In genomic region chr20:50189681-50190250, GRCh38 we compare ENCODE assay signal across 8 cellular contexts. TPM values are rescaled to one million over a fixed set of nuclear protein-coding genes. Genes with fewer than 3 reads are reported as not detected.
DNase-seq lines count a peak whose midpoint lies in the region; ATAC-seq and TF ChIP-seq lines count a peak whose summit lies in the region.

No MANE protein-coding gene starts in this region.

- peak overlapping the region; percentile 79 for H3K4me2 ChIP-seq in PC-3 (ENCODE audit: low read length)

- no peaks in the 10 kb centered on the region for H3K27me3 ChIP-seq in PC-3 (ENCODE audit: low read length)
- no peaks in the 10 kb centered on the region for H3K27me3 ChIP-seq in body of pancreas
- H3K27me3 ChIP-seq in lung (ENCODE audit: control insufficient read depth, insufficient read depth), result no peaks in the 10 kb centered on the region
- H3K27me3 ChIP-seq in thymus (ENCODE audit: control insufficient read depth, insufficient read depth), result peaks cover 2% of the 10 kb centered on the region

- H3K9me3 ChIP-seq in PC-3 (ENCODE audit: low read length), result no peaks in the 10 kb centered on the region
- H3K9me3 ChIP-seq in body of pancreas, result no peaks in the 10 kb centered on the region
- no peaks in the 10 kb centered on the region for H3K9me3 ChIP-seq in lung (ENCODE audit: control insufficient read depth in 2 of 2, insufficient read depth in 1 of 2, low read length in 1 of 2)
- no peaks in the 10 kb centered on the region for H3K9me3 ChIP-seq in thymus (ENCODE audit: control insufficient read depth)

- peaks cover 26% of the 10 kb centered on the region for H4K20me1 ChIP-seq in PC-3 (ENCODE audit: low read length)

- TF ChIP-seq POLR2A in body of pancreas (IDR thresholded peaks at IDR 0.05), result no peak

- DNase-seq in DMS53 treated with DMSO at 0.1 percent for 48 hours (lab: John Stamatoyannopoulos, UW; ENCODE audit: unreplicated experiment) (peak; percentile 27), PC-3 (peak; percentile 27), body of pancreas (peak; percentile 65 to 76 (median 72)), lung (ENCODE audit: low spot score) (peak; percentile 69), GM19238 (ENCODE audit: insufficient read length, low spot score) (no peak)

- no peaks in the 10 kb centered on the region for H3K9me2 ChIP-seq in PC-3 (replicated peaks; ENCODE audit: low read length)

- peak overlapping the region; percentile 94 for H3K9ac ChIP-seq in PC-3 (ENCODE audit: low read length)

- 22 to 64% methylated on average over 3 to 29 of the region's 29 CpGs for WGBS in body of pancreas, 2 donors
- WGBS in lung, 2 donors, result 35 to 42% methylated on average over 27 to 29 of the region's 29 CpGs
- WGBS in thymus, result 53% methylated on average over 29 of the region's 29 CpGs

- POLR2A ChIA-PET in PC-3 (lab: Charles Lee; ENCODE audit: unreplicated experiment), result no interaction called here

- H2AFZ ChIP-seq in PC-3 (ENCODE audit: low read length), result peak overlapping the region; percentile 65

- H3K36me3 ChIP-seq in PC-3 (ENCODE audit: low read depth, low read length), result peaks cover 12% of the 10 kb centered on the region; the same call in 1 of the 2 replicates
- no peaks in the 10 kb centered on the region for H3K36me3 ChIP-seq in body of pancreas (replicated peaks in 1 of 2; ENCODE audit: insufficient read depth in 1 of 2, low read depth in 2 of 2)
- peaks cover 0 to 16% of the 10 kb centered on the region in 2 donors for H3K36me3 ChIP-seq in lung (ENCODE audit: control insufficient read depth in 2 of 2, insufficient read depth in 2 of 2, low read length in 2 of 2)
- no peaks in the 10 kb centered on the region for H3K36me3 ChIP-seq in thymus (ENCODE audit: control insufficient read depth, insufficient read depth)

- peak overlapping the region; percentile 96 for H3K4me3 ChIP-seq in PC-3 (ENCODE audit: low read length)
- peak overlapping the region in 1 of 2 donors; percentile 89 for H3K4me3 ChIP-seq in body of pancreas
- peak overlapping the region; percentile 13 for H3K4me3 ChIP-seq in lung
- H3K4me3 ChIP-seq in thymus (ENCODE audit: low read length), result peak overlapping the region; percentile 72

- ATAC-seq in PC-3 (no peak), body of pancreas (no peak), lung (ENCODE audit: insufficient read depth, low FRiP score) (no peak), GM21825 (IDR thresholded peaks at IDR 0.05; ENCODE audit: unreplicated experiment) (no peak), GM18858 (IDR thresholded peaks at IDR 0.05; ENCODE audit: unreplicated experiment) (no peak)

- H3K27ac ChIP-seq in PC-3 (ENCODE audit: low read length), result no peak overlapping the region
- peak overlapping the region in 3 of 4 donors; percentile 99 to 100 (median 99) for H3K27ac ChIP-seq in body of pancreas
- peak overlapping the region; percentile 26 to 100 for H3K27ac ChIP-seq in lung (ENCODE audit: low read depth in 1 of 2, low read length in 1 of 2)
- H3K27ac ChIP-seq in thymus (ENCODE audit: low read depth), result peak overlapping the region; percentile 62

- CTCF ChIA-PET in PC-3 (lab: Charles Lee), result no interaction called here

- H3K4me1 ChIP-seq in PC-3 (ENCODE audit: insufficient read depth, low read length), result peaks cover 28% of the 10 kb centered on the region
- peaks cover 37% of the 10 kb centered on the region for H3K4me1 ChIP-seq in body of pancreas
- H3K4me1 ChIP-seq in lung (ENCODE audit: control insufficient read depth in 2 of 2, insufficient read depth in 2 of 2, low read length in 2 of 2), result peaks cover 0 to 16% of the 10 kb centered on the region in 2 donors
- H3K4me1 ChIP-seq in thymus (ENCODE audit: control insufficient read depth, insufficient read depth, low read length), result peaks cover 7% of the 10 kb centered on the region

- intact Hi-C loops in PC-3 (cut with micrococcal nuclease) (loop anchor here (1.0 to 5.0 kb wide), 2 partner anchors 118 to 277 kb away; no protein-coding TSS in a partner anchor), body of pancreas (cut with DNase I) (loop anchor here (5.0 kb wide), 2 partner anchors 273 to 388 kb away; no protein-coding TSS in a partner anchor)

- H3K79me2 ChIP-seq in PC-3 (ENCODE audit: low read length), result peaks cover 40% of the 10 kb centered on the region

- no peaks in the 10 kb centered on the region for H3F3A ChIP-seq in PC-3 (ENCODE audit: low read length, unreplicated experiment)

- TF ChIP-seq CTCF in PC-3 (conservative IDR thresholded peaks at IDR 0.05; ENCODE audit: low read depth, low read length) (no peak), body of pancreas (IDR thresholded peaks at IDR 0.05) (no peak), lung (IDR thresholded peaks at IDR 0.05; ENCODE audit: control extremely low read depth, extremely low read depth) (no peak)

- BruUV-seq in PC-3 (replicated peaks; lab: Mats Ljungman, UMichigan), result no TSS peak

RNA-seq across cellular contexts. Expression of gene CEBPB, which starts 0.9 kb away (rescaled TPM):
- total RNA-seq in PC-3 (2014; rRNA removed), result 103 and 122 TPM in 2 replicates
- total RNA-seq in body of pancreas, result 100 to 1,000 TPM in 1 of 2 donors, 10 to 100 TPM in 1; 47.7 to 104 TPM
- 100 to 1,000 TPM in 1 of 2 donors, 10 to 100 TPM in 1; 54.6 to 296 TPM for total RNA-seq in lung
- polyA plus RNA-seq in lung, result 100 to 1,000 TPM in 1 of 2 donors, 10 to 100 TPM in 1; 53.2 to 194 TPM
- polyA plus RNA-seq in thymus, result 42.9 TPM

RNA-seq across cellular contexts. Expression of gene PEDS1, which starts 36.2 kb away (rescaled TPM):
- total RNA-seq in PC-3 (2014; rRNA removed), result 53.8 and 59.1 TPM in 2 replicates
- total RNA-seq in body of pancreas, result 1 to 10 TPM; 9.1 to 9.6 TPM
- total RNA-seq in lung, result 10 to 100 TPM; 21.9 to 34.8 TPM
- polyA plus RNA-seq in lung, result 10 to 100 TPM; 34.0 to 43.4 TPM
- polyA plus RNA-seq in thymus, result 26.5 TPM
